12 cellular contexts compared by ENCODE assay signal in the genomic region with DNA sequence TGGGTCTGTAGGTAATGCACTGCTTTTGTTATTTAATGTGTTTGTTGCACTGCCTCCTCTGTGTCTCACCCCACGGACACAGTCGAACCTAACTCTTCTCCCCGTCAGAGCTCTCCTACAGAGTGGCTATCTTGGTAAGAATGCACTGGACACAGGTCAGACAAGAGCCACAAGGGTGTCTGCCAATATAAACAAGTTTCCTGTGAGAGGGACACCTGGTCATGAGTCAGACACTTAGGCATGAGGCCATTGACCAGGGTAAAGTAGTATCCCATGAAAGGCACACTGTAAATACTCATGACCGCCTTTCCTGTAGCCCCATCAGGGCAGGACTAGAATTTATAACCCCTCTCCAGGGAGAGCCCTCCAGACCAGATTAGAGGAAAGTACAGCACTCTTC.
DNase-seq lines count a peak whose midpoint lies in the region; ATAC-seq and TF ChIP-seq lines count a peak whose summit lies in the region.
"Had no signal": no experiment of that assay in that cellular context is flagged by ENCODE, and none has a peak within 500 bp of the region (broad histone marks: within the 10 kb centered on the region; RNA-seq: fewer than 3 reads in every experiment).

No MANE protein-coding gene starts in this region.

- DNase-seq in HCEC 1CT (peak; percentile 41), RKO (ENCODE audit: low spot score) (peak; percentile 11), fibroblast of mammary gland (ENCODE audit: low read depth) (peak; percentile 68), renal cortical epithelial cell (ENCODE audit: low read depth) (peak; percentile 86), activated gamma-delta T cell (lab: John Stamatoyannopoulos, UW) (no peak), ecto neural progenitor cell (ENCODE audit: low spot score) (no peak)
- DNase-seq: activated CD4-positive, CD25-positive, alpha-beta regulatory T cell; activated T-cell treated with anti-CD3 and anti-CD28 coated beads, Interleukin-2, amount 50 U/mL, for 48 hours; NCI-H1092 treated with DMSO at 0.1 percent for 48 hours; NCI-H526; stimulated activated CD4-positive, alpha-beta T cell treated with anti-CD3 and anti-CD28 coated beads, Interleukin-4, amount 100 ng/mL, for 1 hour had no signal

- no peak for ATAC-seq in HG03442 (IDR thresholded peaks at IDR 0.05; ENCODE audit: unreplicated experiment)

- no peak overlapping the region for H3K4me3 ChIP-seq in fibroblast of mammary gland (ENCODE audit: control insufficient read depth, low read depth, low read length)

- TF ChIP-seq CTCF in fibroblast of mammary gland (conservative IDR thresholded peaks at IDR 0.05; ENCODE audit: control insufficient read depth, insufficient read depth, low read depth, low read length), result no peak

Comparison
In these comparisons a context has a peak if more than half of its experiments do, and no peak if none do; other contexts are left out.
1. DNase-seq: peak in HCEC 1CT (single experiment), RKO (single experiment), fibroblast of mammary gland (single experiment) and renal cortical epithelial cell (single experiment); none in activated gamma-delta T cell (single experiment) and ecto neural progenitor cell (single experiment).